33 cellular contexts compared by ENCODE assay signal in genomic region chr13:105785436-105785835, GRCh38.
DNase-seq lines count a peak whose midpoint lies in the region; ATAC-seq, FAIRE-seq and TF ChIP-seq lines count a peak whose summit lies in the region.
"Had no signal": no experiment of that assay in that cellular context is flagged by ENCODE, and none has a peak within 500 bp of the region (broad histone marks: within the 10 kb centered on the region; RNA-seq: fewer than 3 reads in every experiment).

No MANE protein-coding gene starts in this region.

- H3K9ac ChIP-seq in liver (ENCODE audit: low read depth in 1 of 2, low read length in 2 of 2), result no peak overlapping the region
- no peak overlapping the region for H3K9ac ChIP-seq in HepG2 (ENCODE audit: insufficient read depth, low read depth, low read length)
- H3K9ac ChIP-seq: BLaER1; BLaER1 treated with 17β-estradiol and CSF1 and Interleukin-3, amounts not matched to agents 10 nM and 100 nM had no signal

- in situ Hi-C loops in HepG2 (cut with HindIII; ENCODE audit: extremely low pct_ligation_motif_present, low pct_unique_long_range_greater_than_20kb), result no loop called here

- H3K9me3 ChIP-seq in liver (ENCODE audit: control insufficient read depth in 4 of 4, low read length in 3 of 4) (no peaks in the 10 kb centered on the region), HepG2 (ENCODE audit: low read length) (peaks cover 59% of the 10 kb centered on the region), right lobe of liver (no peaks in the 10 kb centered on the region), tibial artery (no peaks in the 10 kb centered on the region)
- H3K9me3 ChIP-seq: A549; BE2C; BLaER1; BLaER1 treated with 17β-estradiol and CSF1 and Interleukin-3, amounts not matched to agents 10 nM and 100 nM; Caco-2 had no signal

- no peak overlapping the region for H2AFZ ChIP-seq in HepG2 (ENCODE audit: low read length)

- no peak for TF ChIP-seq RAD21 in liver (IDR thresholded peaks at IDR 0.05)
- no peak for TF ChIP-seq RAD21 in HepG2 (CRISPR knock-in tag; IDR thresholded peaks at IDR 0.05)

- no peak overlapping the region for H3K27ac ChIP-seq in liver (ENCODE audit: low read depth in 1 of 2, low read length in 2 of 2)
- H3K27ac ChIP-seq in HepG2 (ENCODE audit: extremely low read length, insufficient read depth, low read length), result no peak overlapping the region
- H3K27ac ChIP-seq in right lobe of liver, result peak overlapping the region in 2 of 3 donors; percentile 4 to 33
- H3K27ac ChIP-seq in tibial artery, result no peak overlapping the region
- H3K27ac ChIP-seq: 22Rv1; A549; BLaER1; BLaER1 treated with 17β-estradiol and CSF1 and Interleukin-3, amounts not matched to agents 10 nM and 100 nM; C4-2B had no signal

- no peaks in the 10 kb centered on the region for H3K27me3 ChIP-seq in liver (ENCODE audit: control insufficient read depth in 4 of 4, insufficient read depth in 4 of 4, low read length in 3 of 4)
- H3K27me3 ChIP-seq in HepG2 (ENCODE audit: control insufficient read depth in 1 of 2, insufficient read depth in 2 of 2, low read length in 2 of 2), result no peaks in the 10 kb centered on the region
- no peaks in the 10 kb centered on the region for H3K27me3 ChIP-seq in right lobe of liver
- no peaks in the 10 kb centered on the region for H3K27me3 ChIP-seq in tibial artery
- H3K27me3 ChIP-seq: BE2C; BLaER1; BLaER1 treated with 17β-estradiol and CSF1 and Interleukin-3, amounts not matched to agents 10 nM and 100 nM had no signal

- TF ChIP-seq CTCF in liver (IDR thresholded peaks at IDR 0.05; ENCODE audit: low read depth, low read length, missing input control) (no peak), HepG2 (CRISPR knock-in tag; IDR thresholded peaks at IDR 0.05) (no peak), right lobe of liver (IDR thresholded peaks at IDR 0.05) (no peak), tibial artery (IDR thresholded peaks at IDR 0.05) (no peak)

- H3K4me2 ChIP-seq in HepG2 (ENCODE audit: low read depth, low read length), result no peak overlapping the region
- H3K4me2 ChIP-seq: A549; BLaER1; BLaER1 treated with 17β-estradiol and CSF1 and Interleukin-3, amounts not matched to agents 10 nM and 100 nM had no signal

- no peaks in the 10 kb centered on the region for H4K20me1 ChIP-seq in HepG2 (ENCODE audit: insufficient read depth, low read length)
- H4K20me1 ChIP-seq: BLaER1; BLaER1 treated with 17β-estradiol and CSF1 and Interleukin-3, amounts not matched to agents 10 nM and 100 nM had no signal

- POLR2A ChIA-PET in HepG2 (lab: Yijun Ruan, JAX), result no interaction called here

- H3K4me1 ChIP-seq in liver (ENCODE audit: control insufficient read depth in 4 of 4, insufficient read depth in 4 of 4, low read length in 3 of 4) (peaks cover 5 to 16% (median 6%) of the 10 kb centered on the region in 4 donors), HepG2 (ENCODE audit: insufficient read depth, low read length) (no peaks in the 10 kb centered on the region), right lobe of liver (peaks cover 0 to 16% (median 0%) of the 10 kb centered on the region in 4 donors), tibial artery (peaks cover 0 to 27% (median 1%) of the 10 kb centered on the region in 4 donors)
- H3K4me1 ChIP-seq: A549; BE2C; BLaER1; BLaER1 treated with 17β-estradiol and CSF1 and Interleukin-3, amounts not matched to agents 10 nM and 100 nM; Caco-2 had no signal

- H3K4me3 ChIP-seq in liver (ENCODE audit: low read depth in 1 of 3, low read length in 3 of 3) (no peak overlapping the region), HepG2 (replicated peaks in 1 of 3; ENCODE audit: insufficient read depth in 1 of 3, low read depth in 2 of 3, low read length in 3 of 3) (no peak overlapping the region), right lobe of liver (no peak overlapping the region), tibial artery (no peak overlapping the region)
- H3K4me3 ChIP-seq: A549; BLaER1; BLaER1 treated with 17β-estradiol and CSF1 and Interleukin-3, amounts not matched to agents 10 nM and 100 nM had no signal

- H3K36me3 ChIP-seq in liver (ENCODE audit: control insufficient read depth in 4 of 4, insufficient read depth in 3 of 4, low read depth in 1 of 4, low read length in 3 of 4) (no peaks in the 10 kb centered on the region), HepG2 (replicated peaks in 1 of 2; ENCODE audit: control insufficient read depth in 1 of 2, insufficient read depth in 2 of 2, low read length in 2 of 2) (no peaks in the 10 kb centered on the region), right lobe of liver (no peaks in the 10 kb centered on the region), tibial artery (no peaks in the 10 kb centered on the region)
- H3K36me3 ChIP-seq: BE2C; BLaER1; BLaER1 treated with 17β-estradiol and CSF1 and Interleukin-3, amounts not matched to agents 10 nM and 100 nM had no signal

- intact Hi-C loops in HepG2 (cut with micrococcal nuclease; ENCODE audit: unreplicated experiment), result no loop called here
- intact Hi-C loops in right lobe of liver (cut with DNase I), result no loop called here
- intact Hi-C loops in tibial artery (cut with DNase I; ENCODE audit: low total_unique reads), result no loop called here

- no peak for DNase-seq in HepG2 (ENCODE audit: low spot score)
- DNase-seq in left lobe of liver (ENCODE audit: low spot score), result no peak
- peak in 1 of 3 donors; percentile 46 for DNase-seq in right lobe of liver
- DNase-seq in tibial artery, result no peak
- DNase-seq: 8988T; ACHN; AML-193; BE2C; C1 segment of cervical spinal cord; Caco-2; Calu3; CD4-positive, alpha-beta memory T cell; CD4-positive, alpha-beta T cell; CD4-positive, CD25-positive, alpha-beta regulatory T cell; CD8-positive, alpha-beta memory T cell; CD8-positive, alpha-beta T cell; COR-L47; DMS 273 treated with DMSO at 0.1 percent for 48 hours; DMS153; DMS53; DMS79; DMS79 treated with DMSO at 0.1 percent for 48 hours; DND-41; EL had no signal

- no peak for TF ChIP-seq EP300 in HepG2 (IDR thresholded peaks at IDR 0.05; ENCODE audit: low read depth in 2 of 2, low read length in 2 of 2)
- TF ChIP-seq EP300 in HepG2 (CRISPR knock-in tag; IDR thresholded peaks at IDR 0.05; ENCODE audit: borderline replicate concordance), result no peak

- BruUV-seq in HepG2 (replicated peaks; lab: Mats Ljungman, UMichigan), result no TSS peak

- CTCF ChIA-PET in HepG2 (lab: Yijun Ruan, JAX; ENCODE audit: low intra/inter-chr PET ratio, low total read pairs), result no interaction called here

- FAIRE-seq in HepG2 (lab: Jason Lieb, UNC), result no peak
- FAIRE-seq: A204.1, A549, D721Med had no signal

- TF ChIP-seq POLR2A in HepG2 (IDR thresholded peaks at IDR 0.05; ENCODE audit: insufficient read depth in 1 of 2, low read depth in 2 of 2, low read length in 2 of 2) (no peak), right lobe of liver (IDR thresholded peaks at IDR 0.05) (no peak)

- ATAC-seq in HepG2, result no peak
- peak; percentile 71 for ATAC-seq in left lobe of liver
- peak; percentile 67 to 83 (median 79) for ATAC-seq in right lobe of liver
- ATAC-seq in GM21619 (IDR thresholded peaks at IDR 0.05; ENCODE audit: unreplicated experiment), result no peak
- ATAC-seq: A549; CD8-positive, alpha-beta T cell had no signal

- no peaks in the 10 kb centered on the region for H3K79me2 ChIP-seq in HepG2 (ENCODE audit: insufficient read depth, low read length)

- 40% methylated on average over 2 of the region's 2 CpGs for WGBS in liver
- WGBS in HepG2 (ENCODE audit: low lambda C conversion rate), result 0% methylated on average over 2 of the region's 2 CpGs
- 18% methylated on average over 2 of the region's 2 CpGs for WGBS in right lobe of liver (ENCODE audit: insufficient coverage, low coverage, low lambda C conversion rate, missing lambda C conversion rate)

TF ChIP-seq in liver, 16 proteins besides CTCF, POLR2A, EP300 and RAD21 (continues in another document):
- TF ChIP-seq HNF4A (conservative IDR thresholded peaks at IDR 0.05) (peak; percentile 91 to 95), GABPA (IDR thresholded peaks at IDR 0.05 in 1 of 2, conservative IDR thresholded peaks at IDR 0.05 in 1 of 2) (no peak), MAX (IDR thresholded peaks at IDR 0.05) (peak; percentile 33), JUND (IDR thresholded peaks at IDR 0.05) (peak in 1 of 2 donors; percentile 18), EGR1 (IDR thresholded peaks at IDR 0.05; ENCODE audit: low read depth in 2 of 2) (no peak), TAF1 (conservative IDR thresholded peaks at IDR 0.05) (no peak)

TF ChIP-seq in HepG2, 621 proteins besides CTCF, POLR2A, EP300 and RAD21 (continues in another document):
- TF ChIP-seq RAD51 (IDR thresholded peaks at IDR 0.05; ENCODE audit: borderline replicate concordance), result no peak
- no peak for TF ChIP-seq ZNF891 (CRISPR knock-in tag; IDR thresholded peaks at IDR 0.05)
- TF ChIP-seq SKIL (CRISPR knock-in tag; IDR thresholded peaks at IDR 0.05; ENCODE audit: borderline replicate concordance), result no peak
- TF ChIP-seq ATRX (CRISPR knock-in tag; IDR thresholded peaks at IDR 0.05; ENCODE audit: borderline replicate concordance), result no peak
- TF ChIP-seq ZNF569 (CRISPR knock-in tag; IDR thresholded peaks at IDR 0.05; ENCODE audit: borderline replicate concordance), result no peak

Comparison
In these comparisons a context has a peak if more than half of its experiments do, and no peak if none do; other contexts are left out.
1. H3K27ac ChIP-seq: peak in right lobe of liver (2 of 3); none in liver (0 of 2), HepG2 (single experiment) and tibial artery (0 of 2).
2. ATAC-seq: peak in left lobe of liver (single experiment) and right lobe of liver (4 of 4); none in HepG2 (single experiment) and GM21619 (single experiment).